Comparison of ENCODE assay signal across 1 cellular context in the genomic region with DNA sequence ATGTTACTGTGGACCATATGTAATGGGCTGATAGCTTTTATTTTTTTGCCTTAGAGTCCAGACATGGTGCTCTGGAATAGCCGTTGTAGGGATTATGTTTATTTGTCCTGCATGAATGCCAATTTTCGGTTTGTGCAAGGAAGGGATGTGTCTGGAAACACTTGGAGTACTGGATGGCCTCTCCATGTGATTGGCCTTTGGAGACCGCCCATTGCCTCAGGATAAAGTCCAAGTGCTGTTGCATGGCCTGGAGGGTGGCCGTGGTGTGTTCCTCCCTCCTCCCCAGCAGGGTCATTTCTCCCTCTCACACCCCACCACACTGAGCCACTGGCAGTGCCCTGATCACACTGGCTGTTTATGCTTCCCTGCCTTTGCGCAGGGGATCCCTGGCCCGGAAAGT.
TF ChIP-seq lines count a peak whose summit lies in the region.

No MANE protein-coding gene starts in this region.

TF ChIP-seq in IMR-90, 13 proteins besides CTCF, POLR2A, EP300 and RAD21:
- TF ChIP-seq NFE2L2 (IDR thresholded peaks at IDR 0.05; ENCODE audit: low read depth, low read length) (no peak), MAFK (IDR thresholded peaks at IDR 0.05; ENCODE audit: low read depth, low read length) (no peak), RCOR1 (IDR thresholded peaks at IDR 0.05; ENCODE audit: insufficient replicate concordance, low read length) (no peak), BHLHE40 (IDR thresholded peaks at IDR 0.05; ENCODE audit: low read depth, low read length) (no peak), FOS (IDR thresholded peaks at IDR 0.05; ENCODE audit: low read depth, low read length) (no peak), SMC3 (IDR thresholded peaks at IDR 0.05; ENCODE audit: low read depth, low read length) (no peak)
